ENCODE assay signal across 20 cellular contexts in the genomic region with DNA sequence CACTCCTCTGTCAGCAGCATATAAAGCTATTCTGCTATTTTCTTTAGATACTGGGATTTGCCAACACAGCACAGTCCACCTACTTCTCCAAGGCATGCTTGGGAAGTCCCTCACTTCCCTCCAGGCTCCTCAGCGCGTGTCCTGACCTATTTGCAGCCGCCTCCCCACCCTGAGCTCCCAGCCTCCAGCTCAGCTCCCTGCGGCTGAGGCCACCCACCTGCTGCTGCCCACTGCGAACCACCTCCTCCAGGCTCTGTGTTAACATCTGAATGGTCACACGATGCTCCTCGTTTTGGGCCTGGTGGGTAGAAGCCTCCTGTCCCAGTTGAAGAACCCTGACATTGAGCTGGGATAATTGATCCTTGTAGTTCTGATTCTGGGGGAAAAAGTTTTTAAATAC. TPM values are rescaled to one million over a fixed set of nuclear protein-coding genes. Genes with fewer than 3 reads are reported as not detected.
DNase-seq lines count a peak whose midpoint lies in the region; ATAC-seq and TF ChIP-seq lines count a peak whose summit lies in the region.
"Had no signal": no experiment of that assay in that cellular context is flagged by ENCODE, and none has a peak within 500 bp of the region (broad histone marks: within the 10 kb centered on the region; RNA-seq: fewer than 3 reads in every experiment).

No MANE protein-coding gene starts in this region.

- H3K9me3 ChIP-seq in heart left ventricle (no peaks in the 10 kb centered on the region), HEK293 (ENCODE audit: control insufficient read depth, insufficient read depth, low read depth, low read length) (no peaks in the 10 kb centered on the region), gastroesophageal sphincter (no peaks in the 10 kb centered on the region), spleen (no peaks in the 10 kb centered on the region)

- TF ChIP-seq POLR2A in heart left ventricle (IDR thresholded peaks at IDR 0.05) (no peak), gastroesophageal sphincter (IDR thresholded peaks at IDR 0.05) (no peak), spleen (IDR thresholded peaks at IDR 0.05) (no peak)

- no peaks in the 10 kb centered on the region for H3K27me3 ChIP-seq in heart left ventricle
- no peaks in the 10 kb centered on the region for H3K27me3 ChIP-seq in gastroesophageal sphincter
- H3K27me3 ChIP-seq in spleen (replicated peaks in 1 of 7): no peaks in the 10 kb centered on the region

- POLR2A ChIA-PET in HEK293 (lab: Yijun Ruan, JAX): no interaction called here

- H3K27ac ChIP-seq in heart left ventricle (peak overlapping the region in 2 of 12 donors; percentile 27 to 32), HEK293 (ENCODE audit: extremely low read depth, low read depth, low read length) (no peak overlapping the region), gastroesophageal sphincter (no peak overlapping the region), spleen (no peak overlapping the region)
- H3K27ac ChIP-seq: 22Rv1, C4-2B, GM23248 had no signal

- TF ChIP-seq CTCF in heart left ventricle (IDR thresholded peaks at IDR 0.05) (no peak), HEK293 (tag by site-specific recombination; IDR thresholded peaks at IDR 0.05) (no peak), gastroesophageal sphincter (IDR thresholded peaks at IDR 0.05) (no peak), spleen (IDR thresholded peaks at IDR 0.05 in 8 of 11, conservative IDR thresholded peaks at IDR 0.05 in 3 of 11) (no peak)

- H3K36me3 ChIP-seq in heart left ventricle (peaks cover 0 to 30% (median 0%) of the 10 kb centered on the region in 9 donors), HEK293 (ENCODE audit: control insufficient read depth in 2 of 2, insufficient read depth in 1 of 2, low read length in 2 of 2) (peaks cover 3 to 79% of the 10 kb centered on the region in 2 experiments; a peak in 2 of 3 replicates), gastroesophageal sphincter (peaks cover 0 to 67% of the 10 kb centered on the region in 2 donors), spleen (peaks cover 0 to 49% (median 0%) of the 10 kb centered on the region in 6 donors)

- DNase-seq in Right ventricle myocardium inferior (ENCODE audit: missing footprints) (no peak), heart left ventricle (no peak), spleen (peak; percentile 44), NCI-H1105 treated with DMSO at 0.1 percent for 48 hours (lab: John Stamatoyannopoulos, UW) (no peak)
- DNase-seq: ACHN, GM23248, Kasumi-1, NCI-H1417, NCI-H1694 treated with DMSO at 0.1 percent for 48 hours, NCI-H2081 treated with DMSO at 0.1 percent for 48 hours, NCI-H2171 treated with DMSO at 0.1 percent for 48 hours, NCI-H524 treated with DMSO at 0.1 percent for 48 hours, NCI-H82 had no signal

- H3K4me3 ChIP-seq in heart left ventricle (no peak overlapping the region), HEK293 (ENCODE audit: low read depth, low read length) (no peak overlapping the region), gastroesophageal sphincter (no peak overlapping the region), spleen (no peak overlapping the region)
- H3K4me3 ChIP-seq: GM23248 had no signal

- CTCF ChIA-PET in HEK293 (lab: Yijun Ruan, JAX): interaction anchor here (0.7 to 0.8 kb wide), 2 partner anchors 27 to 97 kb away, joined by 3 to 4 read pairs; no protein-coding TSS in a partner anchor

- intact Hi-C loops in Right ventricle myocardium inferior (cut with DNase I) (no loop called here), heart left ventricle (cut with DNase I) (loop anchor here in 3 of 10 donors (10.0 kb wide), 2 partner anchors 63 to 73 kb away; no protein-coding TSS in a partner anchor), spleen (cut with DNase I; ENCODE audit: low total_unique reads) (no loop called here)

- TF ChIP-seq EP300 in gastroesophageal sphincter (IDR thresholded peaks at IDR 0.05): no peak

- peaks cover 0 to 10% (median 0%) of the 10 kb centered on the region in 12 donors for H3K4me1 ChIP-seq in heart left ventricle
- H3K4me1 ChIP-seq in HEK293 (ENCODE audit: control insufficient read depth, insufficient read depth, low read length): no peaks in the 10 kb centered on the region
- H3K4me1 ChIP-seq in gastroesophageal sphincter: no peaks in the 10 kb centered on the region
- H3K4me1 ChIP-seq in spleen: no peaks in the 10 kb centered on the region

- ATAC-seq in Right ventricle myocardium inferior (peak; percentile 20), heart left ventricle (no peak), gastroesophageal sphincter (peak; percentile 28), HG02852 (IDR thresholded peaks at IDR 0.05; ENCODE audit: unreplicated experiment) (no peak), HG02840 (IDR thresholded peaks at IDR 0.05; ENCODE audit: low FRiP score, unreplicated experiment) (no peak)
- ATAC-seq: Panc1 had no signal

- 88 to 90% (median 90%) methylated on average over 7 of the region's 7 CpGs for WGBS in heart left ventricle, 4 donors
- 73% methylated on average over 3 of the region's 7 CpGs; no CpG with 5 or more reads in 1 of the 2 donors for WGBS in gastroesophageal sphincter (ENCODE audit: low coverage in 1 of 2), 2 donors
- WGBS in spleen, 5 donors: 71 to 92% (median 85%) methylated on average over 7 of the region's 7 CpGs

TF ChIP-seq in HEK293, 187 proteins besides CTCF, POLR2A, EP300 and RAD21:
- TF ChIP-seq, protein P1, sequence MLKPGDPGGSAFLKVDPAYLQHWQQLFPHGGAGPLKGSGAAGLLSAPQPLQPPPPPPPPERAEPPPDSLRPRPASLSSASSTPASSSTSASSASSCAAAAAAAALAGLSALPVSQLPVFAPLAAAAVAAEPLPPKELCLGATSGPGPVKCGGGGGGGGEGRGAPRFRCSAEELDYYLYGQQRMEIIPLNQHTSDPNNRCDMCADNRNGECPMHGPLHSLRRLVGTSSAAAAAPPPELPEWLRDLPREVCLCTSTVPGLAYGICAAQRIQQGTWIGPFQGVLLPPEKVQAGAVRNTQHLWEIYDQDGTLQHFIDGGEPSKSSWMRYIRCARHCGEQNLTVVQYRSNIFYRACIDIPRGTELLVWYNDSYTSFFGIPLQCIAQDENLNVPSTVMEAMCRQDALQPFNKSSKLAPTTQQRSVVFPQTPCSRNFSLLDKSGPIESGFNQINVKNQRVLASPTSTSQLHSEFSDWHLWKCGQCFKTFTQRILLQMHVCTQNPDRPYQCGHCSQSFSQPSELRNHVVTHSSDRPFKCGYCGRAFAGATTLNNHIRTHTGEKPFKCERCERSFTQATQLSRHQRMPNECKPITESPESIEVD (tag by site-specific recombination; IDR thresholded peaks at IDR 0.05): no peak
- TF ChIP-seq ZNF701 (tag by site-specific recombination; IDR thresholded peaks at IDR 0.05) (no peak), ZFHX2 (tag by site-specific recombination; conservative IDR thresholded peaks at IDR 0.05) (peak; percentile 86), EGR2 (tag by site-specific recombination; IDR thresholded peaks at IDR 0.05; ENCODE audit: low read depth) (peak; percentile 96), ZNF292 (tag by site-specific recombination; IDR thresholded peaks at IDR 0.05; ENCODE audit: borderline replicate concordance, low read depth) (no peak), ZNF600 (tag by site-specific recombination; IDR thresholded peaks at IDR 0.05) (no peak), KLF9 (tag by site-specific recombination; IDR thresholded peaks at IDR 0.05; ENCODE audit: low read depth) (no peak)

RNA-seq across cellular contexts. Expression of a gene that starts 54.7 kb away (rescaled TPM):
- total RNA-seq in Right ventricle myocardium inferior: 0.73 TPM
- 1 to 10 TPM in 3 of 9 donors, under 1 TPM in 6; 0.19 to 3.1 (median 0.36) TPM for total RNA-seq in heart left ventricle
- under 1 TPM; 0.15 to 0.47 TPM for polyA plus RNA-seq in heart left ventricle
- 1 to 10 TPM in 2 of 4 donors, under 1 TPM in 1, not detected in 1; 0.31 to 1.2 (median 1.2) TPM for total RNA-seq in gastroesophageal sphincter
- total RNA-seq in spleen: 1 to 10 TPM; 1.4 to 3.9 (median 2.8) TPM
- 1 to 10 TPM in 2 of 3 donors, under 1 TPM in 1; 0.85 to 2.9 (median 2.4) TPM for polyA plus RNA-seq in spleen

Comparison
In these comparisons a context has a peak if more than half of its experiments do, and no peak if none do; other contexts are left out.
1. ATAC-seq: peak in Right ventricle myocardium inferior (single experiment) and gastroesophageal sphincter (single experiment); none in heart left ventricle (0 of 4), HG02852 (single experiment) and HG02840 (single experiment).